In the genomic region with DNA sequence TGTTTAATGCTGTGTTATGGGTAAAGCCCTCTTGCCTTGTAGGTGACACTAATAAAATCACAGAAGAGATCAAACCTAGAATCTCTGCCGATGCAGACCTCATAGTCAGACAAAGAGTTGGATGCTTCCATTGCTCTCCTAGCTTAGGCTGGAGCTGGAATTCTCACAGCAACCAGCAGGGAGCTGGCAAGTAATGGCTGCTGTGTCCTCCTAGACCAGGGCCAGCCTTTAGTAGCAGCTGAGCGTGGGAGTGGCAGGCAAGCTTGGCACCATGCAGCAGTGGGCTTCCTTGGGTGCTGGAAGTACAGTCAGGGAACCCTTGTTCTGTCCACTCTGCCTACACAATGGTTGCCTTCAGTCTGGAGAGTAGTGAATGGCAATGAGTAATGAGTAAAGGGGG, we compare ENCODE assay signal across 17 cellular contexts.
"Had no signal": no experiment of that assay in that cellular context is flagged by ENCODE, and none has a peak within 500 bp of the region (broad histone marks: within the 10 kb centered on the region; RNA-seq: fewer than 3 reads in every experiment).

No MANE protein-coding gene starts in this region.

- H3K4me1 ChIP-seq: lower lobe of right lung, pancreas, right lobe of liver, testis, tibial artery, upper lobe of left lung had no signal

- H3K9me3 Mint-ChIP-seq: effector memory CD8-positive, alpha-beta T cell; natural killer cell; neural crest cell had no signal

- H3K9me3 ChIP-seq: lower lobe of right lung, neutrophil, pancreas, right lobe of liver, testis, tibial artery, upper lobe of left lung had no signal

- H3K27me3 ChIP-seq: neutrophil, pancreas, right lobe of liver, testis, tibial artery, upper lobe of left lung had no signal

- H3K4me3 ChIP-seq: lower lobe of right lung, pancreas, right lobe of liver, testis, tibial artery, upper lobe of left lung had no signal

- DNase-seq: cortex of kidney; effector memory CD8-positive, alpha-beta T cell; head of caudate nucleus; left ventricle myocardium superior; lower lobe of right lung; natural killer cell; pancreas; right lobe of liver; stimulated activated CD4-positive, alpha-beta T cell treated with anti-CD3 and anti-CD28 coated beads, Interleukin-4, amount 100 ng/mL, for 4 hours; stimulated activated naive CD8-positive, alpha-beta T cell treated with anti-CD3 and anti-CD28 coated beads, Interleukin-15, Interleukin-2, amounts not matched to agents 100 U/mL and 50 U/mL, for 24 hours; testis; tibial artery; upper lobe of left lung had no signal

- H3K36me3 Mint-ChIP-seq: natural killer cell had no signal

- H3K36me3 ChIP-seq: lower lobe of right lung, neutrophil, pancreas, right lobe of liver, tibial artery, upper lobe of left lung had no signal

- ATAC-seq: effector memory CD8-positive, alpha-beta T cell; left ventricle myocardium superior; lower lobe of right lung; pancreas; right lobe of liver; stimulated activated memory B cell treated with anti-CD40 and anti-IgM and Interleukin-4, amounts not matched to agents 10 μg/mL and 1 μg/mL and 100 μg/mL, for 72 hours; stimulated activated naive CD8-positive, alpha-beta T cell treated with anti-CD3 and anti-CD28 coated beads, Interleukin-15, Interleukin-2, amounts not matched to agents 100 U/mL and 50 U/mL, for 24 hours had no signal

- H3K27ac Mint-ChIP-seq: effector memory CD8-positive, alpha-beta T cell; natural killer cell; progenitor cell of endocrine pancreas; stimulated activated memory B cell treated with anti-CD40 and anti-IgM and Interleukin-4, amounts not matched to agents 10 μg/mL and 1 μg/mL and 100 μg/mL, for 72 hours had no signal

- H3K4me3 Mint-ChIP-seq: effector memory CD8-positive, alpha-beta T cell; natural killer cell; neural crest cell; stimulated activated memory B cell treated with anti-CD40 and anti-IgM and Interleukin-4, amounts not matched to agents 10 μg/mL and 1 μg/mL and 100 μg/mL, for 72 hours had no signal

- H3K27me3 Mint-ChIP-seq: progenitor cell of endocrine pancreas; stimulated activated memory B cell treated with anti-CD40 and anti-IgM and Interleukin-4, amounts not matched to agents 10 μg/mL and 1 μg/mL and 100 μg/mL, for 72 hours had no signal

- H3K27ac ChIP-seq: lower lobe of right lung, neutrophil, pancreas, right lobe of liver, testis, tibial artery, upper lobe of left lung had no signal

- H3K4me1 Mint-ChIP-seq: natural killer cell; stimulated activated memory B cell treated with anti-CD40 and anti-IgM and Interleukin-4, amounts not matched to agents 10 μg/mL and 1 μg/mL and 100 μg/mL, for 72 hours had no signal
